In the genomic region with DNA sequence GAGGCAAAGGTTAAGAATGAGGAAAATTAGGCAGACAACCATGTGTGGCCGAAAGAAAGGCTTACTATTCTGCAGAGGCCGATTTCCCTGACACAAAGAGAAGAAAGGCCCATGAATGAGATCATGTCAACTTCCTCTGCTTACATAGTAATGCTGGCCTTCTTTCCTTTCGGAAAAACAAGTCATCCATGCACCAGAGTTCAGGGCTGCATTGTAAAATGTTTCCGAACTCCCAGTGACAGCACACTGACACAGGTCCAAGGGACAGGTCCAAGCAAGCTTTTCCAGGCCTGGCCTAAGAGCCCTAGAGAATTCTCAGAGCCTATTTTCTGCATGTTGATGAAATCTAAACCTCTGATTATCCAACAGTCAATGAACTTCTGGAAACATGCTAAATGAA, we compare ENCODE assay signal across 1 cellular context.
TF ChIP-seq lines count a peak whose summit lies in the region.

No MANE protein-coding gene starts in this region.

TF ChIP-seq in PFSK-1, 5 proteins besides CTCF, POLR2A, EP300 and RAD21 (continued from another document):
- TF ChIP-seq REST (IDR thresholded peaks at IDR 0.05; ENCODE audit: insufficient read depth in 1 of 2, low read depth in 2 of 2, low read length in 2 of 2) = no peak
